ENCODE assay signal across 11 cellular contexts in genomic region chr2:38301340-38301968, GRCh38.
DNase-seq lines count a peak whose midpoint lies in the region; ATAC-seq, FAIRE-seq and TF ChIP-seq lines count a peak whose summit lies in the region.
"Had no signal": no experiment of that assay in that cellular context is flagged by ENCODE, and none has a peak within 500 bp of the region (broad histone marks: within the 10 kb centered on the region; RNA-seq: fewer than 3 reads in every experiment).

No MANE protein-coding gene starts in this region.

- no peaks in the 10 kb centered on the region for H3K27me3 Mint-ChIP-seq in natural killer cell treated with Interleukin-12 subunit alpha and Interleukin-12 subunit beta and Interleukin-15 and Interleukin-18, amount 100 ng/mL, for 72 hours
- no peaks in the 10 kb centered on the region for H3K27me3 Mint-ChIP-seq in natural killer cell (ENCODE audit: low read depth in 2 of 2)

- in situ Hi-C loops in GM12878 (cut with MboI) = no loop called here

- H3K36me3 Mint-ChIP-seq in natural killer cell treated with Interleukin-12 subunit alpha and Interleukin-12 subunit beta and Interleukin-15 and Interleukin-18, amount 100 ng/mL, for 72 hours = peaks cover 27% of the 10 kb centered on the region
- H3K36me3 Mint-ChIP-seq in natural killer cell = peaks cover 19% of the 10 kb centered on the region

- TF ChIP-seq CTCF in natural killer cell (IDR thresholded peaks at IDR 0.05) (no peak), GM12878 (IDR thresholded peaks at IDR 0.05 in 2 of 3, conservative IDR thresholded peaks at IDR 0.05 in 1 of 3; ENCODE audit: control insufficient read depth in 2 of 3, extremely low read depth in 1 of 3, insufficient read depth in 1 of 3, low read depth in 3 of 3, low read length in 3 of 3) (no peak), stomach (IDR thresholded peaks at IDR 0.05) (no peak), BE2C (IDR thresholded peaks at IDR 0.05; ENCODE audit: low read depth, low read length) (no peak)

- no peaks in the 10 kb centered on the region for H3K27me3 ChIP-seq in GM12878 (replicated peaks in 1 of 2; ENCODE audit: control insufficient read depth in 2 of 2, insufficient read depth in 2 of 2, low read length in 1 of 2)
- no peaks in the 10 kb centered on the region for H3K27me3 ChIP-seq in stomach
- no peaks in the 10 kb centered on the region for H3K27me3 ChIP-seq in BE2C
- H3K27me3 ChIP-seq: tibial artery had no signal

- H3K4me3 Mint-ChIP-seq in natural killer cell treated with Interleukin-12 subunit alpha and Interleukin-12 subunit beta and Interleukin-15 and Interleukin-18, amount 100 ng/mL, for 72 hours = no peak overlapping the region
- no peak overlapping the region for H3K4me3 Mint-ChIP-seq in natural killer cell

- RAD21 ChIA-PET in GM12878 (lab: Charles Lee; ENCODE audit: unreplicated experiment) = interaction anchor here (0.5 kb wide), 1 partner anchor 27 kb away, joined by 5 read pairs; no protein-coding TSS in a partner anchor

- TF ChIP-seq POLR2A in GM12878 (IDR thresholded peaks at IDR 0.05; ENCODE audit: low read depth, low read length) (no peak), stomach (IDR thresholded peaks at IDR 0.05) (no peak)

- H3K27ac ChIP-seq in GM12878 (ENCODE audit: control insufficient read depth, insufficient read depth) (peak overlapping the region; percentile 66), stomach (no peak overlapping the region)
- H3K27ac ChIP-seq: tibial artery had no signal

- peak; percentile 11 to 46 for ATAC-seq in natural killer cell treated with Interleukin-12 subunit alpha and Interleukin-12 subunit beta and Interleukin-15 and Interleukin-18, amount 100 ng/mL, for 72 hours
- ATAC-seq in natural killer cell = no peak
- ATAC-seq in HG03342 (IDR thresholded peaks at IDR 0.05; ENCODE audit: unreplicated experiment) = peak; percentile 66
- peak; percentile 87 for ATAC-seq in GM12878

- H3K27ac Mint-ChIP-seq in natural killer cell treated with Interleukin-12 subunit alpha and Interleukin-12 subunit beta and Interleukin-15 and Interleukin-18, amount 100 ng/mL, for 72 hours = peak overlapping the region in 1 of 2 donors; percentile 56
- H3K27ac Mint-ChIP-seq in natural killer cell = no peak overlapping the region

- peaks cover 8 to 10% of the 10 kb centered on the region in 2 donors for H3K4me1 Mint-ChIP-seq in natural killer cell treated with Interleukin-12 subunit alpha and Interleukin-12 subunit beta and Interleukin-15 and Interleukin-18, amount 100 ng/mL, for 72 hours (ENCODE audit: low read depth in 2 of 2)
- peaks cover 18 to 20% of the 10 kb centered on the region in 2 donors for H3K4me1 Mint-ChIP-seq in natural killer cell

- DNase-seq in natural killer cell treated with Interleukin-12 subunit alpha and Interleukin-12 subunit beta and Interleukin-15 and Interleukin-18, amount 100 ng/mL, for 72 hours (ENCODE audit: low spot score) = no peak
- DNase-seq in natural killer cell (no peak), GM12878 (ENCODE audit: low read depth, low spot score) (peak; percentile 48), stomach (peak; percentile 39), ecto neural progenitor cell (ENCODE audit: low spot score) (no peak), NCI-H748 treated with DMSO at 0.1 percent for 48 hours (lab: John Stamatoyannopoulos, UW) (no peak), BE2C (no peak)
- DNase-seq: activated CD8-positive, alpha-beta memory T cell treated with anti-CD3 and anti-CD28 coated beads, Interleukin-2, amount 50 U/mL, for 4 hours; tibial artery had no signal

- H3K79me2 ChIP-seq in GM12878 (ENCODE audit: control insufficient read depth, insufficient read depth, low read length) = peaks cover 2% of the 10 kb centered on the region

- TF ChIP-seq EP300 in GM12878 (IDR thresholded peaks at IDR 0.05; ENCODE audit: borderline replicate concordance in 1 of 2, control insufficient read depth in 1 of 2, low read depth in 2 of 2, low read length in 2 of 2) = no peak
- TF ChIP-seq EP300 in stomach (IDR thresholded peaks at IDR 0.05) = no peak

- peak overlapping the region; percentile 21 for H3K4me2 ChIP-seq in GM12878 (ENCODE audit: control insufficient read depth, insufficient read depth)

- POLR2A ChIA-PET in GM12878 (lab: Charles Lee) = interaction anchor here (0.6 kb wide), 1 partner anchor 125 kb away, joined by 3 read pairs; no protein-coding TSS in a partner anchor

- no peak overlapping the region for H3K4me3 ChIP-seq in GM12878
- H3K4me3 ChIP-seq in stomach = no peak overlapping the region
- no peak overlapping the region for H3K4me3 ChIP-seq in BE2C (ENCODE audit: low read depth, low read length)
- H3K4me3 ChIP-seq: tibial artery had no signal

- TF ChIP-seq RAD21 in GM12878 (IDR thresholded peaks at IDR 0.05; ENCODE audit: insufficient read depth, low read depth, low read length) = no peak

- no TSS peak for BruUV-seq in GM12878 (replicated peaks; lab: Mats Ljungman, UMichigan)

- FAIRE-seq in GM12878 (lab: Jason Lieb, UNC) = peak; percentile 90
- FAIRE-seq: frontal cortex had no signal

- SMC1A ChIA-PET in GM12878 (lab: Charles Lee; ENCODE audit: uncharacterized antibody, unreplicated experiment) = interaction anchor here (0.9 kb wide), 1 partner anchor 194 kb away, joined by 3 read pairs; no protein-coding TSS in a partner anchor

- H3K4me1 ChIP-seq in GM12878 (ENCODE audit: control insufficient read depth, insufficient read depth, low read length) (peaks cover 18% of the 10 kb centered on the region), stomach (peaks cover 0 to 21% (median 8%) of the 10 kb centered on the region in 4 donors), BE2C (no peaks in the 10 kb centered on the region)
- H3K4me1 ChIP-seq: tibial artery had no signal

- no peak overlapping the region; the same call in 1 of the 2 replicates for H3K9ac ChIP-seq in GM12878 (ENCODE audit: control insufficient read depth, insufficient read depth, low read length)

- H3K9me3 Mint-ChIP-seq in natural killer cell treated with Interleukin-12 subunit alpha and Interleukin-12 subunit beta and Interleukin-15 and Interleukin-18, amount 100 ng/mL, for 72 hours = no peaks in the 10 kb centered on the region
- no peaks in the 10 kb centered on the region for H3K9me3 Mint-ChIP-seq in natural killer cell

- WGBS in GM12878 (ENCODE audit: insufficient coverage, insufficient replicate concordance, low lambda C conversion rate, missing lambda C conversion rate) = 33% methylated on average over 3 of the region's 3 CpGs
- 70 to 86% (median 73%) methylated on average over 3 of the region's 3 CpGs for WGBS in stomach, 5 donors

- CTCF ChIA-PET in GM12878 (lab: Yijun Ruan, JAX) = interaction anchor here (0.9 to 1.3 kb wide), 2 partner anchors 14 to 207 kb away, joined by 3 read pairs; no protein-coding TSS in a partner anchor

- H3K9me3 ChIP-seq in GM12878 (replicated peaks; ENCODE audit: control insufficient read depth, insufficient read depth, low read length) (no peaks in the 10 kb centered on the region; the same call in 2 of the 3 replicates), stomach (no peaks in the 10 kb centered on the region), BE2C (no peaks in the 10 kb centered on the region)
- H3K9me3 ChIP-seq: tibial artery had no signal

- H3K36me3 ChIP-seq in GM12878 (ENCODE audit: control insufficient read depth in 2 of 2, insufficient read depth in 2 of 2, low read length in 1 of 2) (peaks cover 13 to 22% of the 10 kb centered on the region in 2 experiments), stomach (peaks cover 37 to 76% (median 71%) of the 10 kb centered on the region in 4 donors), BE2C (peaks cover 58% of the 10 kb centered on the region)

- H2AFZ ChIP-seq in GM12878 (ENCODE audit: control insufficient read depth, low read depth, low read length) = no peak overlapping the region

- intact Hi-C loops in natural killer cell (cut with micrococcal nuclease) (no loop called here), GM12878 (cut with micrococcal nuclease; ENCODE audit: unreplicated experiment) (no loop called here), stomach (cut with DNase I; ENCODE audit: low total_unique reads) (no loop called here)

- no peaks in the 10 kb centered on the region for H4K20me1 ChIP-seq in GM12878 (ENCODE audit: control insufficient read depth, insufficient read depth)

TF ChIP-seq in GM12878, 131 proteins besides CTCF, POLR2A, EP300 and RAD21 (continues in another document):
- TF ChIP-seq CHD2 (IDR thresholded peaks at IDR 0.05; ENCODE audit: borderline replicate concordance, low read depth, low read length) = 0 out of 2 replicates have a peak, but pooled peaks have one; percentile 52
- peak; percentile 64; the same call in 1 of the 2 replicates for TF ChIP-seq SPI1 (IDR thresholded peaks at IDR 0.05; ENCODE audit: borderline replicate concordance, insufficient read depth, low read depth, low read length)
- peak; percentile 63; the same call in 1 of the 2 replicates for TF ChIP-seq RUNX3 (IDR thresholded peaks at IDR 0.05; ENCODE audit: low read length)
- 0 out of 2 replicates have a peak, but pooled peaks have one; percentile 17 for TF ChIP-seq MTA2 (IDR thresholded peaks at IDR 0.05; ENCODE audit: low read depth)
- TF ChIP-seq HDGF (IDR thresholded peaks at IDR 0.05) = no peak
- no peak for TF ChIP-seq ZNF207 (IDR thresholded peaks at IDR 0.05; ENCODE audit: borderline replicate concordance)
- TF ChIP-seq CREB1 (IDR thresholded peaks at IDR 0.05; ENCODE audit: low read depth) = no peak
- TF ChIP-seq IKZF2 (IDR thresholded peaks at IDR 0.05) = peak; percentile 49 to 60; a peak in 2 of 4 replicates
- TF ChIP-seq RAD51 (IDR thresholded peaks at IDR 0.05) = peak; percentile 25; the same call in 1 of the 2 replicates
- TF ChIP-seq RBBP5 (conservative IDR thresholded peaks at IDR 0.05) = no peak
- TF ChIP-seq IRF4 (IDR thresholded peaks at IDR 0.05; ENCODE audit: low read depth, low read length) = 0 out of 2 replicates have a peak, but pooled peaks have one; percentile 45
- no peak for TF ChIP-seq ETV6 (conservative IDR thresholded peaks at IDR 0.05 in 1 of 2, IDR thresholded peaks at IDR 0.05 in 1 of 2; ENCODE audit: borderline replicate concordance in 1 of 2, low read depth in 1 of 2)
- TF ChIP-seq, protein P1, sequence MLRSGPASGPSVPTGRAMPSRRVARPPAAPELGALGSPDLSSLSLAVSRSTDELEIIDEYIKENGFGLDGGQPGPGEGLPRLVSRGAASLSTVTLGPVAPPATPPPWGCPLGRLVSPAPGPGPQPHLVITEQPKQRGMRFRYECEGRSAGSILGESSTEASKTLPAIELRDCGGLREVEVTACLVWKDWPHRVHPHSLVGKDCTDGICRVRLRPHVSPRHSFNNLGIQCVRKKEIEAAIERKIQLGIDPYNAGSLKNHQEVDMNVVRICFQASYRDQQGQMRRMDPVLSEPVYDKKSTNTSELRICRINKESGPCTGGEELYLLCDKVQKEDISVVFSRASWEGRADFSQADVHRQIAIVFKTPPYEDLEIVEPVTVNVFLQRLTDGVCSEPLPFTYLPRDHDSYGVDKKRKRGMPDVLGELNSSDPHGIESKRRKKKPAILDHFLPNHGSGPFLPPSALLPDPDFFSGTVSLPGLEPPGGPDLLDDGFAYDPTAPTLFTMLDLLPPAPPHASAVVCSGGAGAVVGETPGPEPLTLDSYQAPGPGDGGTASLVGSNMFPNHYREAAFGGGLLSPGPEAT (IDR thresholded peaks at IDR 0.05; ENCODE audit: low read depth) = peak; percentile 44; the same call in 1 of the 2 replicates

Comparison
In these comparisons a context has a peak if more than half of its experiments do, and no peak if none do; other contexts are left out.
1. ATAC-seq: peak in natural killer cell treated with Interleukin-12 subunit alpha and Interleukin-12 subunit beta and Interleukin-15 and Interleukin-18, amount 100 ng/mL, for 72 hours (2 of 2), HG03342 (single experiment) and GM12878 (single experiment); none in natural killer cell (0 of 3).
2. DNase-seq: peak in GM12878 (single experiment) and stomach (single experiment); none in natural killer cell treated with Interleukin-12 subunit alpha and Interleukin-12 subunit beta and Interleukin-15 and Interleukin-18, amount 100 ng/mL, for 72 hours (single experiment), natural killer cell (single experiment), ecto neural progenitor cell (single experiment), NCI-H748 treated with DMSO at 0.1 percent for 48 hours (single experiment) and BE2C (single experiment).